In genomic region chr3:151896662-151897012, GRCh38 we compare ENCODE assay signal across 18 cellular contexts. TPM values are rescaled to one million over a fixed set of nuclear protein-coding genes. Genes with fewer than 3 reads are reported as not detected.
A peak's percentile ranks its signal among the peaks of the same experiment; 100 is the strongest.
DNase-seq lines count a peak whose midpoint lies in the region; ATAC-seq lines count a peak whose summit lies in the region.
"Had no signal": no experiment of that assay in that cellular context is flagged by ENCODE, and none has a peak within 500 bp of the region (broad histone marks: within the 10 kb centered on the region; RNA-seq: fewer than 3 reads in every experiment).

No MANE protein-coding gene starts in this region.

- DNase-seq in activated naive CD4-positive, alpha-beta T cell treated with anti-CD3 and anti-CD28 coated beads, Interleukin-2, amount 50 U/mL, for 72 hours (ENCODE audit: low spot score in 2 of 2) = no peak
- no peak for DNase-seq in activated naive CD4-positive, alpha-beta T cell treated with Interleukin-2 at 50 U/mL for 16 hours
- DNase-seq in SK-N-MC (ENCODE audit: low read depth, low spot score) (no peak), OCI-M1 (lab: John Stamatoyannopoulos, UW) (no peak), SKM-1 treated with dmso at 0.1 percent for 144 hours (lab: John Stamatoyannopoulos, UW; ENCODE audit: unreplicated experiment) (no peak)
- DNase-seq: activated CD8-positive, alpha-beta memory T cell treated with anti-CD3 and anti-CD28 coated beads, Interleukin-2, amount 50 U/mL, for 48 hours; activated naive CD4-positive, alpha-beta T cell treated with anti-CD3 and anti-CD28 coated beads, Interleukin-2, amount 10 ng/mL, durations not matched to agents 7 days and 5 days; GF-D8; Kasumi-1; NCI-H1694; NCI-H446 treated with DMSO at 0.1 percent for 48 hours; pancreas had no signal

- no peaks in the 10 kb centered on the region for H3K36me3 ChIP-seq in SK-N-MC (ENCODE audit: insufficient read depth, low read length)
- H3K36me3 ChIP-seq: pancreas had no signal

- no peaks in the 10 kb centered on the region for H3K36me3 Mint-ChIP-seq in activated naive CD4-positive, alpha-beta T cell treated with anti-CD3 and anti-CD28 coated beads, Interleukin-2, amount 50 U/mL, for 72 hours
- H3K36me3 Mint-ChIP-seq: activated naive CD4-positive, alpha-beta T cell treated with anti-CD3 and anti-CD28 coated beads, Interleukin-2, amount 10 ng/mL, durations not matched to agents 7 days and 5 days; type B pancreatic cell; WTC11 had no signal

- no peak overlapping the region for H3K4me3 ChIP-seq in SK-N-MC
- H3K4me3 ChIP-seq: pancreas, smooth muscle cell had no signal

- peak; percentile 76 to 94 for ATAC-seq in activated naive CD4-positive, alpha-beta T cell treated with anti-CD3 and anti-CD28 coated beads, Interleukin-2, amount 50 U/mL, for 72 hours
- ATAC-seq in esophagus mucosa (peak; percentile 10), GM19397 (IDR thresholded peaks at IDR 0.05; ENCODE audit: unreplicated experiment) (no peak), GM18909 (IDR thresholded peaks at IDR 0.05; ENCODE audit: poor library complexity, unreplicated experiment) (no peak)
- ATAC-seq: pancreas, WTC11 had no signal

- no peak overlapping the region for H3K27ac Mint-ChIP-seq in activated naive CD4-positive, alpha-beta T cell treated with anti-CD3 and anti-CD28 coated beads, Interleukin-2, amount 50 U/mL, for 72 hours
- H3K27ac Mint-ChIP-seq: activated naive CD4-positive, alpha-beta T cell treated with anti-CD3 and anti-CD28 coated beads, Interleukin-2, amount 10 ng/mL, durations not matched to agents 7 days and 5 days; type B pancreatic cell; WTC11 had no signal

- H3K9me3 Mint-ChIP-seq in activated naive CD4-positive, alpha-beta T cell treated with anti-CD3 and anti-CD28 coated beads, Interleukin-2, amount 50 U/mL, for 72 hours = no peaks in the 10 kb centered on the region
- H3K9me3 Mint-ChIP-seq: activated naive CD4-positive, alpha-beta T cell treated with anti-CD3 and anti-CD28 coated beads, Interleukin-2, amount 10 ng/mL, durations not matched to agents 7 days and 5 days had no signal

- H3K9ac ChIP-seq in SK-N-MC (ENCODE audit: insufficient read length) = no peak overlapping the region

- no peaks in the 10 kb centered on the region for H3K9me3 ChIP-seq in SK-N-MC (ENCODE audit: low read depth, low read length)
- H3K9me3 ChIP-seq: pancreas had no signal

- H3K27ac ChIP-seq in SK-N-MC = peak overlapping the region; percentile 90; the same call in 1 of the 2 replicates
- H3K27ac ChIP-seq: pancreas had no signal

RNA-seq across cellular contexts. Expression of gene SUCNR1, which starts 23.2 kb away (rescaled TPM):
- not detected for total RNA-seq in activated naive CD4-positive, alpha-beta T cell treated with anti-CD3 and anti-CD28 coated beads, Interleukin-2, amount 50 U/mL, for 72 hours
- total RNA-seq in esophagus mucosa = not detected
- total RNA-seq: smooth muscle cell, WTC11 had no signal

Comparison
In these comparisons a context has a peak if more than half of its experiments do, and no peak if none do; other contexts are left out.
1. ATAC-seq: peak in activated naive CD4-positive, alpha-beta T cell treated with anti-CD3 and anti-CD28 coated beads, Interleukin-2, amount 50 U/mL, for 72 hours (2 of 2) and esophagus mucosa (single experiment); none in GM19397 (single experiment) and GM18909 (single experiment).